ENCODE assay signal across 16 cellular contexts in genomic region chr12:120206228-120206627, GRCh38. TPM values are rescaled to one million over a fixed set of nuclear protein-coding genes. Genes with fewer than 3 reads are reported as not detected.
DNase-seq lines count a peak whose midpoint lies in the region; ATAC-seq and TF ChIP-seq lines count a peak whose summit lies in the region.
"Had no signal": no experiment of that assay in that cellular context is flagged by ENCODE, and none has a peak within 500 bp of the region (broad histone marks: within the 10 kb centered on the region; RNA-seq: fewer than 3 reads in every experiment).

No MANE protein-coding gene starts in this region.

- H3F3A ChIP-seq in GM23248 (ENCODE audit: insufficient read depth), result peaks cover 64% of the 10 kb centered on the region

- no peaks in the 10 kb centered on the region for H3K27me3 ChIP-seq in CD4-positive, alpha-beta T cell (ENCODE audit: control insufficient read depth, insufficient read depth, low read length)
- H3K27me3 ChIP-seq in naive thymus-derived CD4-positive, alpha-beta T cell (ENCODE audit: control insufficient read depth in 2 of 2, insufficient read depth in 2 of 2, low read length in 2 of 2), result no peaks in the 10 kb centered on the region
- H3K27me3 ChIP-seq in GM23248 (replicated peaks; ENCODE audit: insufficient read depth), result no peaks in the 10 kb centered on the region

- peak overlapping the region; percentile 30 for H3K27ac Mint-ChIP-seq in CD4-positive, alpha-beta T cell
- peak overlapping the region; percentile 6 for H3K27ac Mint-ChIP-seq in activated T-helper 17 cell treated with anti-CD3 and anti-CD28 coated beads, Interleukin-2, amount 50 U/mL, for 72 hours
- peak overlapping the region in 6 of 9 donors; percentile 0 to 51 (median 16) for H3K27ac Mint-ChIP-seq in naive thymus-derived CD4-positive, alpha-beta T cell
- H3K27ac Mint-ChIP-seq: H9 had no signal

- ATAC-seq in CD4-positive, alpha-beta T cell (ENCODE audit: poor library complexity), result no peak
- no peak for ATAC-seq in activated T-helper 17 cell treated with anti-CD3 and anti-CD28 coated beads, Interleukin-2, amount 50 U/mL, for 72 hours (replicated peaks)
- ATAC-seq in naive thymus-derived CD4-positive, alpha-beta T cell, result no peak
- ATAC-seq in GM21367 (IDR thresholded peaks at IDR 0.05; ENCODE audit: unreplicated experiment) (no peak), GM19455 (IDR thresholded peaks at IDR 0.05; ENCODE audit: unreplicated experiment) (no peak), HG03460 (IDR thresholded peaks at IDR 0.05; ENCODE audit: unreplicated experiment) (no peak)
- ATAC-seq: A549, HepG2 had no signal

- H3K9me2 ChIP-seq in GM23248 (ENCODE audit: insufficient read depth), result no peaks in the 10 kb centered on the region

- no peaks in the 10 kb centered on the region for H3K27me3 Mint-ChIP-seq in CD4-positive, alpha-beta T cell
- H3K27me3 Mint-ChIP-seq in activated T-helper 17 cell treated with anti-CD3 and anti-CD28 coated beads, Interleukin-2, amount 50 U/mL, for 72 hours, result no peaks in the 10 kb centered on the region
- no peaks in the 10 kb centered on the region for H3K27me3 Mint-ChIP-seq in naive thymus-derived CD4-positive, alpha-beta T cell
- H3K27me3 Mint-ChIP-seq: CD8-positive, alpha-beta memory T cell had no signal

- in situ Hi-C loops in GM23248 (cut with MboI), result no loop called here

- peak overlapping the region; percentile 14 for H3K4me3 Mint-ChIP-seq in CD4-positive, alpha-beta T cell
- no peak overlapping the region for H3K4me3 Mint-ChIP-seq in activated T-helper 17 cell treated with anti-CD3 and anti-CD28 coated beads, Interleukin-2, amount 50 U/mL, for 72 hours
- no peak overlapping the region for H3K4me3 Mint-ChIP-seq in naive thymus-derived CD4-positive, alpha-beta T cell
- H3K4me3 Mint-ChIP-seq: CD14-positive monocyte, H9 had no signal

- H3K79me2 ChIP-seq in GM23248 (ENCODE audit: insufficient read depth), result peaks cover 21% of the 10 kb centered on the region

- no peak overlapping the region for H2AFZ ChIP-seq in GM23248

- no peak for TF ChIP-seq CTCF in 22Rv1 (IDR thresholded peaks at IDR 0.05)
- TF ChIP-seq CTCF in CD4-positive, alpha-beta T cell (IDR thresholded peaks at IDR 0.05), result no peak

- H3K27ac ChIP-seq in 22Rv1, result 0 out of 2 replicates have a peak overlapping the region, but pooled peaks have one; percentile 1
- H3K27ac ChIP-seq in CD4-positive, alpha-beta T cell (ENCODE audit: low read depth, low read length), result no peak overlapping the region
- H3K27ac ChIP-seq in naive thymus-derived CD4-positive, alpha-beta T cell (ENCODE audit: low read depth, low read length), result no peak overlapping the region
- no peak overlapping the region for H3K27ac ChIP-seq in GM23248
- H3K27ac ChIP-seq: A549 had no signal

- no peak overlapping the region for H3K9ac ChIP-seq in GM23248

- 98 to 99% methylated on average over 10 of the region's 10 CpGs for WGBS in GM23248 (ENCODE audit: low coverage in 1 of 2, low lambda C conversion rate in 2 of 2, missing lambda C conversion rate in 2 of 2), 2 experiments

- peaks cover 34% of the 10 kb centered on the region for H3K36me3 Mint-ChIP-seq in CD4-positive, alpha-beta T cell (ENCODE audit: low read depth)
- H3K36me3 Mint-ChIP-seq in activated T-helper 17 cell treated with anti-CD3 and anti-CD28 coated beads, Interleukin-2, amount 50 U/mL, for 72 hours (ENCODE audit: low read depth), result peaks cover 23% of the 10 kb centered on the region
- H3K36me3 Mint-ChIP-seq in naive thymus-derived CD4-positive, alpha-beta T cell, result peaks cover 0 to 10% (median 4%) of the 10 kb centered on the region in 5 donors

- CTCF ChIA-PET in CD4-positive, alpha-beta T cell (lab: Charles Lee), result no interaction called here
- CTCF ChIA-PET in naive thymus-derived CD4-positive, alpha-beta T cell (lab: Charles Lee), result interaction anchor here (0.8 kb wide), 1 partner anchor 22 kb away, joined by 3 read pairs; no protein-coding TSS in a partner anchor

- H4K20me1 ChIP-seq in GM23248 (ENCODE audit: insufficient read depth), result no peaks in the 10 kb centered on the region

- H3K4me1 Mint-ChIP-seq in CD4-positive, alpha-beta T cell (ENCODE audit: low read depth), result peaks cover 9% of the 10 kb centered on the region
- no peaks in the 10 kb centered on the region for H3K4me1 Mint-ChIP-seq in activated T-helper 17 cell treated with anti-CD3 and anti-CD28 coated beads, Interleukin-2, amount 50 U/mL, for 72 hours
- peaks cover 4 to 12% (median 8%) of the 10 kb centered on the region in 7 donors for H3K4me1 Mint-ChIP-seq in naive thymus-derived CD4-positive, alpha-beta T cell

- intact Hi-C loops in CD4-positive, alpha-beta T cell (cut with DNase I, micrococcal nuclease), result loop anchor here in 1 of 2 experiments (10.0 kb wide), 1 partner anchor 191 kb away; no protein-coding TSS in a partner anchor
- intact Hi-C loops in naive thymus-derived CD4-positive, alpha-beta T cell (cut with micrococcal nuclease), result no loop called here

- H3K9me3 Mint-ChIP-seq in CD4-positive, alpha-beta T cell, result no peaks in the 10 kb centered on the region
- no peaks in the 10 kb centered on the region for H3K9me3 Mint-ChIP-seq in activated T-helper 17 cell treated with anti-CD3 and anti-CD28 coated beads, Interleukin-2, amount 50 U/mL, for 72 hours
- H3K9me3 Mint-ChIP-seq in naive thymus-derived CD4-positive, alpha-beta T cell, result peaks cover 0 to under 1% (median 0%) of the 10 kb centered on the region in 11 donors
- H3K9me3 Mint-ChIP-seq: CD14-positive monocyte; CD8-positive, alpha-beta memory T cell had no signal

- no peak overlapping the region for H3K4me3 ChIP-seq in naive thymus-derived CD4-positive, alpha-beta T cell (ENCODE audit: low read length)
- H3K4me3 ChIP-seq in GM23248, result no peak overlapping the region
- H3K4me3 ChIP-seq: A549 had no signal

- no peak for DNase-seq in CD4-positive, alpha-beta T cell
- no peak for DNase-seq in naive thymus-derived CD4-positive, alpha-beta T cell
- no peak for DNase-seq in GM23248
- DNase-seq: CD8-positive, alpha-beta memory T cell; DMS53; GF-D8; GOT3; H9 had no signal

- no peaks in the 10 kb centered on the region for H3K9me3 ChIP-seq in CD4-positive, alpha-beta T cell (ENCODE audit: control insufficient read depth, low read length)
- H3K9me3 ChIP-seq in naive thymus-derived CD4-positive, alpha-beta T cell (ENCODE audit: control insufficient read depth in 2 of 3, low read length in 3 of 3), result no peaks in the 10 kb centered on the region
- H3K9me3 ChIP-seq in GM23248 (ENCODE audit: low read depth), result no peaks in the 10 kb centered on the region
- H3K9me3 ChIP-seq: A549 had no signal

- H3K36me3 ChIP-seq in naive thymus-derived CD4-positive, alpha-beta T cell (ENCODE audit: control insufficient read depth in 2 of 3, insufficient read depth in 3 of 3, low read length in 3 of 3), result peaks cover 0 to 22% (median 4%) of the 10 kb centered on the region in 3 experiments
- peaks cover 21% of the 10 kb centered on the region; the same call in 1 of the 2 replicates for H3K36me3 ChIP-seq in GM23248 (ENCODE audit: low read depth)

- POLR2A ChIA-PET in CD4-positive, alpha-beta T cell (lab: Charles Lee), result no interaction called here
- POLR2A ChIA-PET in naive thymus-derived CD4-positive, alpha-beta T cell (lab: Charles Lee), result interaction anchor here (0.7 kb wide), 1 partner anchor 85 kb away, joined by 3 read pairs; no protein-coding TSS in a partner anchor

- no peak overlapping the region for H3K4me2 ChIP-seq in GM23248 (ENCODE audit: unreplicated experiment)
- H3K4me2 ChIP-seq: A549 had no signal

- peaks cover 0 to 4% of the 10 kb centered on the region in 2 donors for H3K4me1 ChIP-seq in naive thymus-derived CD4-positive, alpha-beta T cell (ENCODE audit: control insufficient read depth in 2 of 2, insufficient read depth in 2 of 2, low read length in 2 of 2)
- no peaks in the 10 kb centered on the region for H3K4me1 ChIP-seq in GM23248 (ENCODE audit: insufficient read depth)
- H3K4me1 ChIP-seq: A549 had no signal

RNA-seq across cellular contexts. Expression of gene RPLP0, which starts 5.3 kb away (rescaled TPM):
- 1,000 to 10,000 TPM; 1,997 to 2,075 TPM for total RNA-seq in CD4-positive, alpha-beta T cell
- 1,000 to 10,000 TPM; 3,687 to 4,380 TPM for total RNA-seq in activated T-helper 17 cell treated with anti-CD3 and anti-CD28 coated beads, Interleukin-2, amount 50 U/mL, for 72 hours
- 1,000 to 10,000 TPM; 1,375 to 2,107 (median 1,573) TPM for total RNA-seq in naive thymus-derived CD4-positive, alpha-beta T cell
- polyA plus RNA-seq in naive thymus-derived CD4-positive, alpha-beta T cell, result 1,000 to 10,000 TPM; 1,871 to 2,384 TPM
- 4,120 and 4,786 TPM in 2 replicates for total RNA-seq in GM23248 (2014; rRNA removed; shearing (Covaris generic))
- 1,272 and 1,276 TPM in 2 replicates for polyA plus RNA-seq in GM23248 (2016; fragmentation: Nextera tagmentation; extraction: Ambion mirVana)

RNA-seq across cellular contexts. Expression of gene GCN1, which starts 11.7 kb away (rescaled TPM):
- total RNA-seq in CD4-positive, alpha-beta T cell, result 100 to 1,000 TPM; 121 to 128 TPM
- total RNA-seq in activated T-helper 17 cell treated with anti-CD3 and anti-CD28 coated beads, Interleukin-2, amount 50 U/mL, for 72 hours, result 100 to 1,000 TPM in 1 of 2 donors, 10 to 100 TPM in 1; 94.4 to 177 TPM
- 100 to 1,000 TPM in 4 of 5 experiments, 10 to 100 TPM in 1; 90.6 to 142 (median 132) TPM for total RNA-seq in naive thymus-derived CD4-positive, alpha-beta T cell
- polyA plus RNA-seq in naive thymus-derived CD4-positive, alpha-beta T cell, result 10 to 100 TPM; 20.3 to 36.4 TPM
- total RNA-seq in GM23248 (2014; rRNA removed; shearing (Covaris generic)), result 74.8 and 79.7 TPM in 2 replicates
- 24.2 and 24.5 TPM in 2 replicates for polyA plus RNA-seq in GM23248 (2016; fragmentation: Nextera tagmentation; extraction: Ambion mirVana)

RNA-seq across cellular contexts. Expression of gene PXN, which starts 59.3 kb away (rescaled TPM):
- total RNA-seq in CD4-positive, alpha-beta T cell, result 100 to 1,000 TPM; 229 to 230 TPM
- total RNA-seq in activated T-helper 17 cell treated with anti-CD3 and anti-CD28 coated beads, Interleukin-2, amount 50 U/mL, for 72 hours, result 10 to 100 TPM; 44.8 to 65.5 TPM
- total RNA-seq in naive thymus-derived CD4-positive, alpha-beta T cell, result 100 to 1,000 TPM; 103 to 202 (median 158) TPM
- 100 to 1,000 TPM in 1 of 2 donors, 10 to 100 TPM in 1; 84.3 to 114 TPM for polyA plus RNA-seq in naive thymus-derived CD4-positive, alpha-beta T cell
- 63.7 and 87.2 TPM in 2 replicates for total RNA-seq in GM23248 (2014; rRNA removed; shearing (Covaris generic))
- 134 and 135 TPM in 2 replicates for polyA plus RNA-seq in GM23248 (2016; fragmentation: Nextera tagmentation; extraction: Ambion mirVana)
